Comparison of ENCODE assay signal across 31 cellular contexts in the genomic region with DNA sequence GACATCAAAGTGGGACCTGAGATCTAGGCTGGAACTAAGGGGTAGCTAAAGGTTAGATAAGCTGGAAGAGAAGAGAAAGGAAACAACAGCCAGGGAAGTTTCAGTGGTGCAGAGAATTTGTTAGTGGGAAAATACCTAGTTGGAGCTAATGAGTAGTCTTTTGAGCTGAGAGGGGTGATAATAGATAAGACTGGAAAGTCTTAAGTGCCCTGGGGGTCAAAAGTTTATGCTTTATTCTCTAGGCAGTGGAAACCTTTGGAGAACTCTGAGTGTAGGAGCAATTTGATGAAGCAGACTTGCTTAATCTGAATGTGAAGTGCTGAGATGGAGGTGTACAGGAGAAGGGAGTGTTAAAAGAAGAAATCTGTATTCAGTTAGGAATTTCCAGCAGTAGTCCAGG.
DNase-seq lines count a peak whose midpoint lies in the region; ATAC-seq and TF ChIP-seq lines count a peak whose summit lies in the region.
"Had no signal": no experiment of that assay in that cellular context is flagged by ENCODE, and none has a peak within 500 bp of the region (broad histone marks: within the 10 kb centered on the region; RNA-seq: fewer than 3 reads in every experiment).

No MANE protein-coding gene starts in this region.

- no peak overlapping the region for H2BK15ac ChIP-seq in mesendoderm (replicated peaks; ENCODE audit: low read depth)

- H4K8ac ChIP-seq in mesendoderm (ENCODE audit: low read depth, low read length): no peak overlapping the region

- no peaks in the 10 kb centered on the region for H3K79me2 ChIP-seq in mesendoderm (ENCODE audit: control insufficient read depth, insufficient read depth, low read length)

- DNase-seq in cardiac muscle cell (ENCODE audit: low read depth in 1 of 2, low spot score in 1 of 2) (peak in 1 of 2 donors; percentile 91), cardiac septum (ENCODE audit: low spot score) (no peak), left lobe of liver (ENCODE audit: low spot score) (no peak), mesendoderm (peak; percentile 11), dermis blood vessel endothelial cell (no peak)
- DNase-seq: 8988T; ACHN; AML-193; BE2C; C1 segment of cervical spinal cord; Caco-2; Calu3; CD4-positive, alpha-beta memory T cell; CD4-positive, alpha-beta T cell; CD4-positive, CD25-positive, alpha-beta regulatory T cell; CD8-positive, alpha-beta memory T cell; CD8-positive, alpha-beta T cell; COR-L47; DMS 273 treated with DMSO at 0.1 percent for 48 hours; DMS153; DMS53; DMS79; DMS79 treated with DMSO at 0.1 percent for 48 hours; DND-41; EL had no signal

- H3K27ac ChIP-seq in cardiac muscle cell (peak overlapping the region; percentile 95), mesendoderm (ENCODE audit: low read depth, low read length) (no peak overlapping the region)
- H3K27ac ChIP-seq: 22Rv1; A549; BLaER1; BLaER1 treated with 17β-estradiol and CSF1 and Interleukin-3, amounts not matched to agents 10 nM and 100 nM; C4-2B had no signal

- H3K79me1 ChIP-seq in mesendoderm (ENCODE audit: low read length): no peaks in the 10 kb centered on the region

- no peak overlapping the region for H2AK5ac ChIP-seq in mesendoderm (ENCODE audit: low read length)

- peak; percentile 1 for ATAC-seq in left lobe of liver
- no peak for ATAC-seq in HG03095 (IDR thresholded peaks at IDR 0.05; ENCODE audit: unreplicated experiment)
- ATAC-seq: A549; CD8-positive, alpha-beta T cell had no signal

- no peak overlapping the region for H3K4ac ChIP-seq in mesendoderm (ENCODE audit: low read depth, low read length)

- H2BK5ac ChIP-seq in mesendoderm (ENCODE audit: low read length): no peak overlapping the region

- H3K56ac ChIP-seq in mesendoderm (ENCODE audit: low read length): no peak overlapping the region

- TF ChIP-seq CTCF in cardiac muscle cell (IDR thresholded peaks at IDR 0.05; ENCODE audit: low read depth, low read length): no peak

- intact Hi-C loops in cardiac septum (cut with DNase I): no loop called here

- H3K27me3 ChIP-seq in cardiac muscle cell (no peaks in the 10 kb centered on the region), mesendoderm (ENCODE audit: insufficient read depth, low read length, poor library complexity) (no peaks in the 10 kb centered on the region)
- H3K27me3 ChIP-seq: BE2C; BLaER1; BLaER1 treated with 17β-estradiol and CSF1 and Interleukin-3, amounts not matched to agents 10 nM and 100 nM had no signal

- no peaks in the 10 kb centered on the region for H3K9me3 ChIP-seq in cardiac muscle cell (ENCODE audit: low read depth)
- H3K9me3 ChIP-seq: A549; BE2C; BLaER1; BLaER1 treated with 17β-estradiol and CSF1 and Interleukin-3, amounts not matched to agents 10 nM and 100 nM; Caco-2 had no signal

- no peak overlapping the region for H3K4me2 ChIP-seq in mesendoderm (ENCODE audit: low read length)
- H3K4me2 ChIP-seq: A549; BLaER1; BLaER1 treated with 17β-estradiol and CSF1 and Interleukin-3, amounts not matched to agents 10 nM and 100 nM had no signal

- no peak overlapping the region for H2BK120ac ChIP-seq in mesendoderm (ENCODE audit: low read depth, low read length)

- H3K4me1 ChIP-seq in cardiac muscle cell (ENCODE audit: low read depth) (peaks cover 59% of the 10 kb centered on the region), mesendoderm (ENCODE audit: control insufficient read depth, low read depth, low read length) (no peaks in the 10 kb centered on the region)
- H3K4me1 ChIP-seq: A549; BE2C; BLaER1; BLaER1 treated with 17β-estradiol and CSF1 and Interleukin-3, amounts not matched to agents 10 nM and 100 nM; Caco-2 had no signal

- H4K5ac ChIP-seq in mesendoderm (ENCODE audit: low read length): no peak overlapping the region

- H3K23ac ChIP-seq in mesendoderm (ENCODE audit: low read length): no peak overlapping the region

- no peak overlapping the region for H3K18ac ChIP-seq in mesendoderm (ENCODE audit: low read length)

- H3K9ac ChIP-seq in mesendoderm (ENCODE audit: low read length): no peak overlapping the region
- H3K9ac ChIP-seq: BLaER1; BLaER1 treated with 17β-estradiol and CSF1 and Interleukin-3, amounts not matched to agents 10 nM and 100 nM had no signal

- H3K4me3 ChIP-seq in cardiac muscle cell (peak overlapping the region; percentile 31), mesendoderm (ENCODE audit: low read length) (no peak overlapping the region)
- H3K4me3 ChIP-seq: A549; BLaER1; BLaER1 treated with 17β-estradiol and CSF1 and Interleukin-3, amounts not matched to agents 10 nM and 100 nM had no signal

- H3K36me3 ChIP-seq in cardiac muscle cell: no peaks in the 10 kb centered on the region
- H3K36me3 ChIP-seq in mesendoderm (ENCODE audit: control insufficient read depth, insufficient read depth, low read length): no peaks in the 10 kb centered on the region
- H3K36me3 ChIP-seq: BE2C; BLaER1; BLaER1 treated with 17β-estradiol and CSF1 and Interleukin-3, amounts not matched to agents 10 nM and 100 nM had no signal
